ENCODE assay signal across 9 cellular contexts in the genomic region with DNA sequence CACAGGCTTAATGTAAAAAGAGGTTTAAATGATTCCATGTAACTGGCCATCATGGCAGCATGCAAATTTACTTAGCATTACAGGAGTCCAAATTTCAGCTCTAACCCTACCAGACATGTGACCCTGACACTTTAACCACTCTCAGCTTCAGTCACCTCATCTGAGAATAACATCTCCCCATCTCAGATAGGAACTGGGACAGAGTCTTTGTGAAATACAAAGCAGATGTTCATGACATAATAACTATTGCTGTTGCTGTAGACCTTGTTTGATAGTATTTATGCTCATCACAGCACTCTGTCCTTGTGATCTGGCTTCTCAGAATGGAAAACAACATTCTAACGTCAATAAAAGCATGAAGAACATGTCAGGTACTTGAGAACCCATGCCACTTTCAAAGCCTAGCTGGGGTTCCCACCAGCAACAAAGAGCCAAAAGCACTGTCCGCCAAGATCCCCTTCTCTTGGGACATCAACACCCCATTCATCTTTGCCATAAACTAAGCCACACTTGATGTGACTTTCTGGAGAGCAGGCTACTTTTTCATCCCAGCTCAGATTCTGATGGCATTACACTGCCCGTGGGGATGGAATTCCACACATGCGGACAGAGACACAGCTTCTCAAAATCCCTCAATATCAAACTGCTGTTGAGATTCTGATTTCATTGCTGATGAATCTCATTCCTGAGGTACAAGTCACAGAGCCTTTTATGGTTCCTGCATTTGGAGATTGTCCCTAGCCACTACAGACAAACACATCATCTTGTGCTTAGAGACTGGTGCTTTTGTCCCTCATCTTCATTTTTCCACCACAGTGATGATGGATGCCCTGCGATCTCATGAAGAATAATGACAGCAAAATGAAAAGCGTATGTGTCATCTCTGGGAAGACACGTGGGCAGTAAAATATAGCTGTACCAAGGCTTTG.
DNase-seq lines count a peak whose midpoint lies in the region; ATAC-seq and TF ChIP-seq lines count a peak whose summit lies in the region.
"Had no signal": no experiment of that assay in that cellular context is flagged by ENCODE, and none has a peak within 500 bp of the region (broad histone marks: within the 10 kb centered on the region; RNA-seq: fewer than 3 reads in every experiment).

No MANE protein-coding gene starts in this region.

- intact Hi-C loops in gastrocnemius medialis (cut with DNase I; ENCODE audit: low total_unique reads): loop anchor here (1.0 to 5.0 kb wide), 2 partner anchors 60 to 64 kb away; no protein-coding TSS in a partner anchor

- peak overlapping the region; percentile 87 to 91 for H3K27ac Mint-ChIP-seq in activated naive CD4-positive, alpha-beta T cell treated with anti-CD3 and anti-CD28 coated beads, Interleukin-2, amount 50 U/mL, for 72 hours
- H3K27ac Mint-ChIP-seq in GM23338: no peak overlapping the region

- H3K27me3 ChIP-seq in gastrocnemius medialis: no peaks in the 10 kb centered on the region
- H3K27me3 ChIP-seq in GM23338 (ENCODE audit: insufficient read depth): no peaks in the 10 kb centered on the region

- no peak for TF ChIP-seq CTCF in gastrocnemius medialis (IDR thresholded peaks at IDR 0.05 in 4 of 5, conservative IDR thresholded peaks at IDR 0.05 in 1 of 5)
- TF ChIP-seq CTCF in GM23338 (conservative IDR thresholded peaks at IDR 0.05; ENCODE audit: low read depth in 2 of 2): no peak

- no peak overlapping the region for H3K4me3 Mint-ChIP-seq in GM23338

- in situ Hi-C loops in gastrocnemius medialis (cut with MboI; ENCODE audit: low sequenced_read_pairs in 4 of 4): no loop called here

- no peak for TF ChIP-seq POLR2A in gastrocnemius medialis (IDR thresholded peaks at IDR 0.05)

- peaks cover 2% of the 10 kb centered on the region for H3K27me3 Mint-ChIP-seq in GM23338 (ENCODE audit: insufficient read depth, low read depth, poor library complexity)

- no peaks in the 10 kb centered on the region for H3F3A ChIP-seq in GM23338 (replicated peaks; ENCODE audit: low read depth)

- H3K9me3 Mint-ChIP-seq in activated naive CD4-positive, alpha-beta T cell treated with anti-CD3 and anti-CD28 coated beads, Interleukin-2, amount 50 U/mL, for 72 hours: peaks cover 12 to 15% of the 10 kb centered on the region in 2 donors
- no peaks in the 10 kb centered on the region; the same call in 2 of the 3 replicates for H3K9me3 Mint-ChIP-seq in GM23338

- peak; percentile 53 to 58 for ATAC-seq in activated CD4-positive, CD25-positive, alpha-beta regulatory T cell treated with anti-CD3 and anti-CD28 coated beads, Interleukin-2, amount 50 U/mL, for 24 hours
- ATAC-seq in HG02885 (IDR thresholded peaks at IDR 0.05; ENCODE audit: poor library complexity, unreplicated experiment) (peak; percentile 70), gastrocnemius medialis (peak; percentile 69 to 82), GM23338 (no peak)
- ATAC-seq in activated naive CD4-positive, alpha-beta T cell treated with anti-CD3 and anti-CD28 coated beads, Interleukin-2, amount 50 U/mL, for 72 hours: peak; percentile 37 to 56
- ATAC-seq: Panc1 had no signal

- H3K79me2 ChIP-seq in GM23338 (replicated peaks; ENCODE audit: insufficient read depth): peaks cover 33% of the 10 kb centered on the region; the same call in 1 of the 2 replicates

- H3K36me3 ChIP-seq in gastrocnemius medialis (no peaks in the 10 kb centered on the region), GM23338 (ENCODE audit: insufficient read depth) (no peaks in the 10 kb centered on the region)

- H3K36me3 Mint-ChIP-seq in activated naive CD4-positive, alpha-beta T cell treated with anti-CD3 and anti-CD28 coated beads, Interleukin-2, amount 50 U/mL, for 72 hours: peaks cover 8 to 27% of the 10 kb centered on the region in 2 donors
- H3K36me3 Mint-ChIP-seq in GM23338 (ENCODE audit: low read depth): no peaks in the 10 kb centered on the region

- peaks cover 19 to 29% of the 10 kb centered on the region in 2 donors for H3K4me1 ChIP-seq in gastrocnemius medialis
- peaks cover 8% of the 10 kb centered on the region; the same call in 1 of the 2 replicates for H3K4me1 ChIP-seq in GM23338 (ENCODE audit: insufficient read depth)

- DNase-seq in activated CD4-positive, CD25-positive, alpha-beta regulatory T cell (lab: John Stamatoyannopoulos, UW): no peak
- no peak for DNase-seq in activated naive CD4-positive, alpha-beta T cell treated with anti-CD3 and anti-CD28 coated beads, Interleukin-2, amount 50 U/mL, for 72 hours (ENCODE audit: low spot score in 2 of 2)
- DNase-seq in gastrocnemius medialis: no peak
- no peak for DNase-seq in NCI-H510A (lab: John Stamatoyannopoulos, UW)
- DNase-seq in HuH-7 (ENCODE audit: low spot score): no peak
- DNase-seq in GM23338 (ENCODE audit: low spot score): no peak

- no peak overlapping the region for H2AFZ ChIP-seq in GM23338

- H3K4me2 ChIP-seq in GM23338: no peak overlapping the region

- peak overlapping the region; percentile 74 to 81 (median 80) for H3K27ac ChIP-seq in gastrocnemius medialis
- no peak overlapping the region for H3K27ac ChIP-seq in GM23338 (ENCODE audit: low read depth)

- H4K20me1 ChIP-seq in GM23338 (replicated peaks; ENCODE audit: insufficient read depth): no peaks in the 10 kb centered on the region

- H3K9me3 ChIP-seq in gastrocnemius medialis: no peaks in the 10 kb centered on the region

- H3K4me3 ChIP-seq in gastrocnemius medialis (no peak overlapping the region), GM23338 (no peak overlapping the region)

- peaks cover 33% of the 10 kb centered on the region for H3K4me1 Mint-ChIP-seq in GM23338

- peaks cover 2% of the 10 kb centered on the region for H3K9me2 ChIP-seq in GM23338 (ENCODE audit: insufficient read depth)

TF ChIP-seq in GM23338, 12 proteins besides CTCF, POLR2A, EP300 and RAD21 (continues in another document):
- TF ChIP-seq POLR2AphosphoS5 (IDR thresholded peaks at IDR 0.05; ENCODE audit: low read depth): no peak
- no peak for TF ChIP-seq JUNB (IDR thresholded peaks at IDR 0.05; ENCODE audit: unreplicated experiment)
- TF ChIP-seq EZH2 (IDR thresholded peaks at IDR 0.05; ENCODE audit: low read depth, unreplicated experiment): no peak
- no peak for TF ChIP-seq EZH2phosphoT487 (IDR thresholded peaks at IDR 0.05; ENCODE audit: unreplicated experiment)
- TF ChIP-seq, protein P1, sequence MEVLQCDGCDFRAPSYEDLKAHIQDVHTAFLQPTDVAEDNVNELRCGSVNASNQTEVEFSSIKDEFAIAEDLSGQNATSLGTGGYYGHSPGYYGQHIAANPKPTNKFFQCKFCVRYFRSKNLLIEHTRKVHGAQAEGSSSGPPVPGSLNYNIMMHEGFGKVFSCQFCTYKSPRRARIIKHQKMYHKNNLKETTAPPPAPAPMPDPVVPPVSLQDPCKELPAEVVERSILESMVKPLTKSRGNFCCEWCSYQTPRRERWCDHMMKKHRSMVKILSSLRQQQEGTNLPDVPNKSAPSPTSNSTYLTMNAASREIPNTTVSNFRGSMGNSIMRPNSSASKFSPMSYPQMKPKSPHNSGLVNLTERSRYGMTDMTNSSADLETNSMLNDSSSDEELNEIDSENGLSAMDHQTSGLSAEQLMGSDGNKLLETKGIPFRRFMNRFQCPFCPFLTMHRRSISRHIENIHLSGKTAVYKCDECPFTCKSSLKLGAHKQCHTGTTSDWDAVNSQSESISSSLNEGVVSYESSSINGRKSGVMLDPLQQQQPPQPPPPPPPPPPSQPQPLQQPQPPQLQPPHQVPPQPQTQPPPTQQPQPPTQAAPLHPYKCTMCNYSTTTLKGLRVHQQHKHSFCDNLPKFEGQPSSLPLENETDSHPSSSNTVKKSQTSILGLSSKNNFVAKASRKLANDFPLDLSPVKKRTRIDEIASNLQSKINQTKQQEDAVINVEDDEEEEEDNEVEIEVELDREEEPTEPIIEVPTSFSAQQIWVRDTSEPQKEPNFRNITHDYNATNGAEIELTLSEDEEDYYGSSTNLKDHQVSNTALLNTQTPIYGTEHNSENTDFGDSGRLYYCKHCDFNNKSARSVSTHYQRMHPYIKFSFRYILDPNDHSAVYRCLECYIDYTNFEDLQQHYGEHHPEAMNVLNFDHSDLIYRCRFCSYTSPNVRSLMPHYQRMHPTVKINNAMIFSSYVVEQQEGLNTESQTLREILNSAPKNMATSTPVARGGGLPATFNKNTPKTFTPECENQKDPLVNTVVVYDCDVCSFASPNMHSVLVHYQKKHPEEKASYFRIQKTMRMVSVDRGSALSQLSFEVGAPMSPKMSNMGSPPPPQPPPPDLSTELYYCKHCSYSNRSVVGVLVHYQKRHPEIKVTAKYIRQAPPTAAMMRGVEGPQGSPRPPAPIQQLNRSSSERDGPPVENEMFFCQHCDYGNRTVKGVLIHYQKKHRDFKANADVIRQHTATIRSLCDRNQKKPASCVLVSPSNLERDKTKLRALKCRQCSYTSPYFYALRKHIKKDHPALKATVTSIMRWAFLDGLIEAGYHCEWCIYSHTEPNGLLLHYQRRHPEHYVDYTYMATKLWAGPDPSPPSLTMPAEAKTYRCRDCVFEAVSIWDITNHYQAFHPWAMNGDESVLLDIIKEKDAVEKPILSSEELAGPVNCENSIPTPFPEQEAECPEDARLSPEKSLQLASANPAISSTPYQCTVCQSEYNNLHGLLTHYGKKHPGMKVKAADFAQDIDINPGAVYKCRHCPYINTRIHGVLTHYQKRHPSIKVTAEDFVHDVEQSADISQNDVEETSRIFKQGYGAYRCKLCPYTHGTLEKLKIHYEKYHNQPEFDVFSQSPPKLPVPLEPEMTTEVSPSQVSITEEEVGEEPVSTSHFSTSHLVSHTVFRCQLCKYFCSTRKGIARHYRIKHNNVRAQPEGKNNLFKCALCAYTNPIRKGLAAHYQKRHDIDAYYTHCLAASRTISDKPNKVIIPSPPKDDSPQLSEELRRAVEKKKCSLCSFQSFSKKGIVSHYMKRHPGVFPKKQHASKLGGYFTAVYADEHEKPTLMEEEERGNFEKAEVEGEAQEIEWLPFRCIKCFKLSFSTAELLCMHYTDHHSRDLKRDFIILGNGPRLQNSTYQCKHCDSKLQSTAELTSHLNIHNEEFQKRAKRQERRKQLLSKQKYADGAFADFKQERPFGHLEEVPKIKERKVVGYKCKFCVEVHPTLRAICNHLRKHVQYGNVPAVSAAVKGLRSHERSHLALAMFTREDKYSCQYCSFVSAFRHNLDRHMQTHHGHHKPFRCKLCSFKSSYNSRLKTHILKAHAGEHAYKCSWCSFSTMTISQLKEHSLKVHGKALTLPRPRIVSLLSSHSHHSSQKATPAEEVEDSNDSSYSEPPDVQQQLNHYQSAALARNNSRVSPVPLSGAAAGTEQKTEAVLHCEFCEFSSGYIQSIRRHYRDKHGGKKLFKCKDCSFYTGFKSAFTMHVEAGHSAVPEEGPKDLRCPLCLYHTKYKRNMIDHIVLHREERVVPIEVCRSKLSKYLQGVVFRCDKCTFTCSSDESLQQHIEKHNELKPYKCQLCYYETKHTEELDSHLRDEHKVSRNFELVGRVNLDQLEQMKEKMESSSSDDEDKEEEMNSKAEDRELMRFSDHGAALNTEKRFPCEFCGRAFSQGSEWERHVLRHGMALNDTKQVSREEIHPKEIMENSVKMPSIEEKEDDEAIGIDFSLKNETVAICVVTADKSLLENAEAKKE (CRISPR knock-in tag; IDR thresholded peaks at IDR 0.05): no peak
- TF ChIP-seq ZNF114 (CRISPR knock-in tag; IDR thresholded peaks at IDR 0.05): no peak
- TF ChIP-seq STAT1 (IDR thresholded peaks at IDR 0.05; ENCODE audit: unreplicated experiment): no peak
